9 cellular contexts compared by ENCODE assay signal in genomic region chr9:122120672-122121071, GRCh38. TPM values are rescaled to one million over a fixed set of nuclear protein-coding genes. Genes with fewer than 3 reads are reported as not detected.
"Had no signal": no experiment of that assay in that cellular context is flagged by ENCODE, and none has a peak within 500 bp of the region (broad histone marks: within the 10 kb centered on the region; RNA-seq: fewer than 3 reads in every experiment).

No MANE protein-coding gene starts in this region.

- H2AFZ ChIP-seq: GM23338 had no signal

- FAIRE-seq: HepG2 had no signal

- H3K36me3 Mint-ChIP-seq: IgD-negative memory B cell had no signal

- H3K36me3 ChIP-seq: HAP-1 had no signal

- H3K9me3 ChIP-seq: HAP-1 had no signal

- H3K4me3 Mint-ChIP-seq: GM23338, HFFc6, IgD-negative memory B cell had no signal

- DNase-seq: H7, HFFc6 had no signal

- H3K9me3 Mint-ChIP-seq: GM23338, HFFc6 had no signal

- H3K27ac Mint-ChIP-seq: GM23338, HFFc6, IgD-negative memory B cell had no signal

- H3K4me2 ChIP-seq: GM23338 had no signal

- H3K4me1 ChIP-seq: HAP-1 had no signal

- H3K27ac ChIP-seq: HL-60 had no signal

- H3K4me3 ChIP-seq: GM23338, HAP-1 had no signal

RNA-seq across cellular contexts. Expression of gene MORN5, which starts 39.0 kb away (rescaled TPM):
- total RNA-seq: GM23338, H4, H7, HepG2, HFFc6, HT1080 had no signal
- polyA plus RNA-seq: GM23338, HepG2, IgD-negative memory B cell had no signal
